1 cellular context compared by ENCODE assay signal in genomic region chr12:51760231-51760630, GRCh38.
TF ChIP-seq lines count a peak whose summit lies in the region.

No MANE protein-coding gene starts in this region.

TF ChIP-seq in HepG2, 621 proteins besides CTCF, POLR2A, EP300 and RAD21:
- TF ChIP-seq, protein P1, sequence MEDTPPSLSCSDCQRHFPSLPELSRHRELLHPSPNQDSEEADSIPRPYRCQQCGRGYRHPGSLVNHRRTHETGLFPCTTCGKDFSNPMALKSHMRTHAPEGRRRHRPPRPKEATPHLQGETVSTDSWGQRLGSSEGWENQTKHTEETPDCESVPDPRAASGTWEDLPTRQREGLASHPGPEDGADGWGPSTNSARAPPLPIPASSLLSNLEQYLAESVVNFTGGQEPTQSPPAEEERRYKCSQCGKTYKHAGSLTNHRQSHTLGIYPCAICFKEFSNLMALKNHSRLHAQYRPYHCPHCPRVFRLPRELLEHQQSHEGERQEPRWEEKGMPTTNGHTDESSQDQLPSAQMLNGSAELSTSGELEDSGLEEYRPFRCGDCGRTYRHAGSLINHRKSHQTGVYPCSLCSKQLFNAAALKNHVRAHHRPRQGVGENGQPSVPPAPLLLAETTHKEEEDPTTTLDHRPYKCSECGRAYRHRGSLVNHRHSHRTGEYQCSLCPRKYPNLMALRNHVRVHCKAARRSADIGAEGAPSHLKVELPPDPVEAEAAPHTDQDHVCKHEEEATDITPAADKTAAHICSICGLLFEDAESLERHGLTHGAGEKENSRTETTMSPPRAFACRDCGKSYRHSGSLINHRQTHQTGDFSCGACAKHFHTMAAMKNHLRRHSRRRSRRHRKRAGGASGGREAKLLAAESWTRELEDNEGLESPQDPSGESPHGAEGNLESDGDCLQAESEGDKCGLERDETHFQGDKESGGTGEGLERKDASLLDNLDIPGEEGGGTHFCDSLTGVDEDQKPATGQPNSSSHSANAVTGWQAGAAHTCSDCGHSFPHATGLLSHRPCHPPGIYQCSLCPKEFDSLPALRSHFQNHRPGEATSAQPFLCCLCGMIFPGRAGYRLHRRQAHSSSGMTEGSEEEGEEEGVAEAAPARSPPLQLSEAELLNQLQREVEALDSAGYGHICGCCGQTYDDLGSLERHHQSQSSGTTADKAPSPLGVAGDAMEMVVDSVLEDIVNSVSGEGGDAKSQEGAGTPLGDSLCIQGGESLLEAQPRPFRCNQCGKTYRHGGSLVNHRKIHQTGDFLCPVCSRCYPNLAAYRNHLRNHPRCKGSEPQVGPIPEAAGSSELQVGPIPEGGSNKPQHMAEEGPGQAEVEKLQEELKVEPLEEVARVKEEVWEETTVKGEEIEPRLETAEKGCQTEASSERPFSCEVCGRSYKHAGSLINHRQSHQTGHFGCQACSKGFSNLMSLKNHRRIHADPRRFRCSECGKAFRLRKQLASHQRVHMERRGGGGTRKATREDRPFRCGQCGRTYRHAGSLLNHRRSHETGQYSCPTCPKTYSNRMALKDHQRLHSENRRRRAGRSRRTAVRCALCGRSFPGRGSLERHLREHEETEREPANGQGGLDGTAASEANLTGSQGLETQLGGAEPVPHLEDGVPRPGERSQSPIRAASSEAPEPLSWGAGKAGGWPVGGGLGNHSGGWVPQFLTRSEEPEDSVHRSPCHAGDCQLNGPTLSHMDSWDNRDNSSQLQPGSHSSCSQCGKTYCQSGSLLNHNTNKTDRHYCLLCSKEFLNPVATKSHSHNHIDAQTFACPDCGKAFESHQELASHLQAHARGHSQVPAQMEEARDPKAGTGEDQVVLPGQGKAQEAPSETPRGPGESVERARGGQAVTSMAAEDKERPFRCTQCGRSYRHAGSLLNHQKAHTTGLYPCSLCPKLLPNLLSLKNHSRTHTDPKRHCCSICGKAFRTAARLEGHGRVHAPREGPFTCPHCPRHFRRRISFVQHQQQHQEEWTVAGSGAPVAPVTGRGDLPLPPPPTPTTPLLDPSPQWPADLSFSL (CRISPR knock-in tag; IDR thresholded peaks at IDR 0.05): no peak
- TF ChIP-seq, protein P2, sequence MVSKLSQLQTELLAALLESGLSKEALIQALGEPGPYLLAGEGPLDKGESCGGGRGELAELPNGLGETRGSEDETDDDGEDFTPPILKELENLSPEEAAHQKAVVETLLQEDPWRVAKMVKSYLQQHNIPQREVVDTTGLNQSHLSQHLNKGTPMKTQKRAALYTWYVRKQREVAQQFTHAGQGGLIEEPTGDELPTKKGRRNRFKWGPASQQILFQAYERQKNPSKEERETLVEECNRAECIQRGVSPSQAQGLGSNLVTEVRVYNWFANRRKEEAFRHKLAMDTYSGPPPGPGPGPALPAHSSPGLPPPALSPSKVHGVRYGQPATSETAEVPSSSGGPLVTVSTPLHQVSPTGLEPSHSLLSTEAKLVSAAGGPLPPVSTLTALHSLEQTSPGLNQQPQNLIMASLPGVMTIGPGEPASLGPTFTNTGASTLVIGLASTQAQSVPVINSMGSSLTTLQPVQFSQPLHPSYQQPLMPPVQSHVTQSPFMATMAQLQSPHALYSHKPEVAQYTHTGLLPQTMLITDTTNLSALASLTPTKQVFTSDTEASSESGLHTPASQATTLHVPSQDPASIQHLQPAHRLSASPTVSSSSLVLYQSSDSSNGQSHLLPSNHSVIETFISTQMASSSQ (IDR thresholded peaks at IDR 0.05; ENCODE audit: low read depth): no peak
- TF ChIP-seq, protein P2 (CRISPR knock-in tag; IDR thresholded peaks at IDR 0.05; ENCODE audit: borderline replicate concordance): no peak
- TF ChIP-seq SYNCRIP (IDR thresholded peaks at IDR 0.05; ENCODE audit: insufficient read depth, low read depth, low read length): no peak
- TF ChIP-seq HOXA7 (CRISPR knock-in tag; IDR thresholded peaks at IDR 0.05): no peak
- TF ChIP-seq ZFAT (CRISPR knock-in tag; conservative IDR thresholded peaks at IDR 0.05): no peak
- no peak for TF ChIP-seq ZNF891 (CRISPR knock-in tag; IDR thresholded peaks at IDR 0.05)
- TF ChIP-seq ARID2 (CRISPR knock-in tag; IDR thresholded peaks at IDR 0.05; ENCODE audit: borderline replicate concordance): no peak
- no peak for TF ChIP-seq NONO (IDR thresholded peaks at IDR 0.05)
- TF ChIP-seq NONO (CRISPR knock-in tag; conservative IDR thresholded peaks at IDR 0.05): no peak
- TF ChIP-seq CSRNP2 (CRISPR knock-in tag; conservative IDR thresholded peaks at IDR 0.05; ENCODE audit: low read depth): no peak
- no peak for TF ChIP-seq ZNF614 (CRISPR knock-in tag; IDR thresholded peaks at IDR 0.05; ENCODE audit: borderline replicate concordance)
- TF ChIP-seq ZNF468 (CRISPR knock-in tag; IDR thresholded peaks at IDR 0.05): no peak
- TF ChIP-seq ZBTB2 (CRISPR knock-in tag; IDR thresholded peaks at IDR 0.05; ENCODE audit: low read depth): no peak
- no peak for TF ChIP-seq KLF11 (CRISPR knock-in tag; IDR thresholded peaks at IDR 0.05)
- no peak for TF ChIP-seq ZFP36L2 (CRISPR knock-in tag; IDR thresholded peaks at IDR 0.05)
- no peak for TF ChIP-seq MBD4 (IDR thresholded peaks at IDR 0.05; ENCODE audit: borderline replicate concordance, low read length)
- no peak for TF ChIP-seq PLSCR1 (CRISPR knock-in tag; IDR thresholded peaks at IDR 0.05; ENCODE audit: borderline replicate concordance)
- no peak for TF ChIP-seq USF2 (IDR thresholded peaks at IDR 0.05; ENCODE audit: low read depth, low read length)
- TF ChIP-seq USF2 (CRISPR knock-in tag; IDR thresholded peaks at IDR 0.05; ENCODE audit: borderline replicate concordance): no peak
- TF ChIP-seq DNMT3B (CRISPR knock-in tag; conservative IDR thresholded peaks at IDR 0.05): no peak
- TF ChIP-seq KAT2B (IDR thresholded peaks at IDR 0.05; ENCODE audit: borderline replicate concordance, low read depth, low read length): no peak
